8 cellular contexts compared by ENCODE assay signal in genomic region chr19:40803170-40803856, GRCh38. TPM values are rescaled to one million over a fixed set of nuclear protein-coding genes. Genes with fewer than 3 reads are reported as not detected.
A peak's percentile ranks its signal among the peaks of the same experiment; 100 is the strongest.
DNase-seq lines count a peak whose midpoint lies in the region; ATAC-seq and TF ChIP-seq lines count a peak whose summit lies in the region.

No MANE protein-coding gene starts in this region.

- H2AK5ac ChIP-seq in neuronal stem cell (ENCODE audit: low read depth, low read length): no peak overlapping the region

- no peak overlapping the region for H3K18ac ChIP-seq in neuronal stem cell (ENCODE audit: low read length)

- peak overlapping the region; percentile 63 for H3K4me3 ChIP-seq in OCI-LY3 (ENCODE audit: low read length)
- H3K4me3 ChIP-seq in effector memory CD4-positive, alpha-beta T cell (ENCODE audit: insufficient read depth, low read depth, low read length, poor library complexity, severe bottlenecking): peak overlapping the region; percentile 26
- H3K4me3 ChIP-seq in neuronal stem cell (ENCODE audit: low read length in 2 of 2): no peak overlapping the region

- H4K91ac ChIP-seq in neuronal stem cell (ENCODE audit: low read depth, low read length, poor library complexity): no peak overlapping the region

- ATAC-seq in HG03280 (IDR thresholded peaks at IDR 0.05; ENCODE audit: unreplicated experiment): no peak

- H2BK120ac ChIP-seq in neuronal stem cell (ENCODE audit: low read depth, low read length): no peak overlapping the region

- in situ Hi-C loops in ACHN (cut with HindIII; ENCODE audit: low pct_ligation_motif_present, low pct_unique_long_range_greater_than_20kb, low sequenced_read_pairs): no loop called here

- H3K36me3 ChIP-seq in OCI-LY3 (replicated peaks; ENCODE audit: low read depth, low read length): peaks cover 70% of the 10 kb centered on the region
- peaks cover 18% of the 10 kb centered on the region for H3K36me3 ChIP-seq in effector memory CD4-positive, alpha-beta T cell (ENCODE audit: control insufficient read depth, insufficient read depth, low read length)
- peaks cover 40 to 78% of the 10 kb centered on the region in 2 donors for H3K36me3 ChIP-seq in neuronal stem cell (replicated peaks in 1 of 2; ENCODE audit: control insufficient read depth in 2 of 2, insufficient read depth in 2 of 2, low read length in 2 of 2)

- peaks cover 81% of the 10 kb centered on the region for H3K79me2 ChIP-seq in OCI-LY3 (ENCODE audit: low read length)

- H3K79me1 ChIP-seq in neuronal stem cell (ENCODE audit: low read depth, low read length): peaks cover 32% of the 10 kb centered on the region

- H3K27me3 ChIP-seq in OCI-LY3 (ENCODE audit: low read depth, low read length) (no peaks in the 10 kb centered on the region), neuronal stem cell (ENCODE audit: control insufficient read depth in 3 of 3, insufficient read depth in 3 of 3, low read depth in 1 of 3, low read length in 3 of 3) (no peaks in the 10 kb centered on the region)
- no peaks in the 10 kb centered on the region for H3K27me3 ChIP-seq in effector memory CD4-positive, alpha-beta T cell (replicated peaks; ENCODE audit: control insufficient read depth, insufficient read depth, low read length, poor library complexity, severe bottlenecking)

- TF ChIP-seq CTCF in CD14-positive monocyte (IDR thresholded peaks at IDR 0.05) (no peak), OCI-LY3 (IDR thresholded peaks at IDR 0.05; ENCODE audit: low read depth, low read length) (no peak)

- DNase-seq in CD14-positive monocyte (ENCODE audit: low spot score) (no peak), neuronal stem cell (ENCODE audit: low spot score) (no peak), NCI-H446 (lab: John Stamatoyannopoulos, UW) (no peak), ACHN (no peak), AG08396 (ENCODE audit: low spot score) (no peak)
- no peak for DNase-seq in effector memory CD4-positive, alpha-beta T cell

- H3K23ac ChIP-seq in neuronal stem cell (ENCODE audit: low read depth, low read length, poor library complexity): no peak overlapping the region

- peak overlapping the region; percentile 67 to 89 for H3K4me3 Mint-ChIP-seq in CD14-positive monocyte

- H3K27ac ChIP-seq in OCI-LY3 (ENCODE audit: low read length) (peak overlapping the region; percentile 61), neuronal stem cell (replicated peaks; ENCODE audit: low read length) (no peak overlapping the region)
- H3K27ac ChIP-seq in effector memory CD4-positive, alpha-beta T cell (ENCODE audit: insufficient read depth, low read length, poor library complexity, severe bottlenecking): peak overlapping the region; percentile 84

- H3K4me2 ChIP-seq in OCI-LY3 (ENCODE audit: low read length) (peak overlapping the region; percentile 73), neuronal stem cell (ENCODE audit: insufficient read depth, low read length, poor library complexity, severe bottlenecking) (no peak overlapping the region)

- H3K27ac Mint-ChIP-seq in CD14-positive monocyte: peak overlapping the region; percentile 76 to 92 (median 86)

- H2BK5ac ChIP-seq in neuronal stem cell (ENCODE audit: low read length): peak overlapping the region; percentile 2

- H3K4ac ChIP-seq in neuronal stem cell (ENCODE audit: low read length): no peak overlapping the region

- peaks cover 78% of the 10 kb centered on the region for H3K4me1 Mint-ChIP-seq in CD14-positive monocyte

- H4K20me1 ChIP-seq in OCI-LY3 (ENCODE audit: insufficient read depth, low read length): peaks cover 83% of the 10 kb centered on the region

- peaks cover 0 to 3% (median 2%) of the 10 kb centered on the region in 3 donors for H3K27me3 Mint-ChIP-seq in CD14-positive monocyte (ENCODE audit: low read depth in 3 of 3)

- WGBS in neuronal stem cell (ENCODE audit: extremely low coverage in 2 of 2, insufficient read length in 2 of 2, insufficient replicate concordance in 1 of 2), 2 donors: no CpG with 5 or more reads among the region's 9 CpGs

- H2AFZ ChIP-seq in OCI-LY3 (ENCODE audit: low read depth, low read length) (no peak overlapping the region), neuronal stem cell (ENCODE audit: low read length) (no peak overlapping the region)

- H3K14ac ChIP-seq in neuronal stem cell (ENCODE audit: low read length): no peak overlapping the region

- H2BK15ac ChIP-seq in neuronal stem cell (ENCODE audit: low read length): no peak overlapping the region

- no peak overlapping the region for H2BK12ac ChIP-seq in neuronal stem cell (ENCODE audit: low read length)

- no peaks in the 10 kb centered on the region for H3K9me3 Mint-ChIP-seq in CD14-positive monocyte

- intact Hi-C loops in CD14-positive monocyte (cut with micrococcal nuclease): loop anchor here in 1 of 2 donors (10.0 kb wide), 1 partner anchor 49 kb away; the partner anchor contains the start of genes ACTMAP and SNRPA

- H4K8ac ChIP-seq in neuronal stem cell (ENCODE audit: low read depth, low read length): no peak overlapping the region

- peaks cover 54% of the 10 kb centered on the region for H3K4me1 ChIP-seq in OCI-LY3 (ENCODE audit: low read length)
- peaks cover 85% of the 10 kb centered on the region for H3K4me1 ChIP-seq in effector memory CD4-positive, alpha-beta T cell (ENCODE audit: control insufficient read depth, insufficient read depth, low read length, poor library complexity, severe bottlenecking)
- H3K4me1 ChIP-seq in neuronal stem cell (ENCODE audit: control insufficient read depth in 2 of 2, insufficient read depth in 1 of 2, low read depth in 1 of 2, low read length in 2 of 2): peaks cover 46 to 61% of the 10 kb centered on the region in 2 donors

- H3K9ac ChIP-seq in OCI-LY3 (ENCODE audit: low read length): peak overlapping the region; percentile 51; the same call in 1 of the 2 replicates
- H3K9ac ChIP-seq in neuronal stem cell (ENCODE audit: low read depth, low read length, poor library complexity): peak overlapping the region; percentile 38

- peaks cover 45 to 63% of the 10 kb centered on the region in 2 donors for H3K36me3 Mint-ChIP-seq in CD14-positive monocyte

- H3K9me3 ChIP-seq in OCI-LY3 (ENCODE audit: insufficient read depth, low read length) (no peaks in the 10 kb centered on the region), neuronal stem cell (replicated peaks in 1 of 2; ENCODE audit: control insufficient read depth in 2 of 2, insufficient read depth in 1 of 2, low read depth in 1 of 2, low read length in 2 of 2) (no peaks in the 10 kb centered on the region)
- H3K9me3 ChIP-seq in effector memory CD4-positive, alpha-beta T cell (ENCODE audit: control insufficient read depth, low read length): no peaks in the 10 kb centered on the region

RNA-seq across cellular contexts. Expression of gene EGLN2, which starts 4.3 kb away (rescaled TPM):
- polyA plus RNA-seq in CD14-positive monocyte: 10 to 100 TPM; 60.6 to 76.8 TPM
- 66.3 TPM for polyA plus RNA-seq in neuronal stem cell (2013, experiment 1 of 2)
- polyA plus RNA-seq in neuronal stem cell (2013, experiment 2 of 2): 59.8 TPM

RNA-seq across cellular contexts. Expression of gene RAB4B, which starts 25.3 kb away (rescaled TPM):
- 100 to 1,000 TPM in 1 of 2 donors, 10 to 100 TPM in 1; 89.4 to 108 TPM for polyA plus RNA-seq in CD14-positive monocyte
- polyA plus RNA-seq in neuronal stem cell (2013, experiment 1 of 2): 15.1 TPM
- 14.9 TPM for polyA plus RNA-seq in neuronal stem cell (2013, experiment 2 of 2)

RNA-seq across cellular contexts. Expression of gene MIA, which starts 28.0 kb away (rescaled TPM):
- not detected for polyA plus RNA-seq in CD14-positive monocyte
- 0.15 TPM for polyA plus RNA-seq in neuronal stem cell (2013, experiment 1 of 2)
- polyA plus RNA-seq in neuronal stem cell (2013, experiment 2 of 2): 0.32 TPM

RNA-seq across cellular contexts. Expression of gene CYP2A6, which starts 46.9 kb away (rescaled TPM):
- polyA plus RNA-seq in CD14-positive monocyte: not detected
- 0.07 TPM for polyA plus RNA-seq in neuronal stem cell (2013, experiment 1 of 2)
- 0.03 TPM for polyA plus RNA-seq in neuronal stem cell (2013, experiment 2 of 2)

RNA-seq across cellular contexts. Expression of gene SNRPA, which starts 52.3 kb away (rescaled TPM):
- polyA plus RNA-seq in CD14-positive monocyte: 10 to 100 TPM; 27.9 to 44.2 TPM
- polyA plus RNA-seq in neuronal stem cell (2013, experiment 1 of 2): 346 TPM
- polyA plus RNA-seq in neuronal stem cell (2013, experiment 2 of 2): 347 TPM

Comparison
In these comparisons a context has a peak if more than half of its experiments do, and no peak if none do; other contexts are left out.
1. H3K4me3 ChIP-seq: peak in OCI-LY3 (single experiment) and effector memory CD4-positive, alpha-beta T cell (single experiment); none in neuronal stem cell (0 of 2).